Comparison of ENCODE assay signal across 8 cellular contexts in the genomic region with DNA sequence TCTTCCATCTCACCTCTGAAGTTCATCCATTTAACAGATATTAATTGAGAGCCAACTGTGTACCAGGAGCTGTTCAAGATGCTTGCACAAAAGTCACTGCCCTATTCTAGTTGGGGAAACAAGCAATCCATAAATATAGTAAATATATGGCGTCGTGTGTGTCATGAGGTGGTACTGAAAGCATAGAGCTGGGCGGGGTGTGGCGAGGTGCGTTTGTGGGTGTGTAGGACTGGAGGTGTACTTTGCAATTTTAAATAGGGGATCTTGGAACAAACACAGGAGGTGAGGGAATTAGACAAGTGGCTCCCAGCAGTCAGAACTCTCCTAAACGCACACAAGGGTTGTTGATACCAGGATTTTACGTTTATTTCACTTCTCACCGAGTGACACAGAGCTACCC. TPM values are rescaled to one million over a fixed set of nuclear protein-coding genes. Genes with fewer than 3 reads are reported as not detected.
A peak's percentile ranks its signal among the peaks of the same experiment; 100 is the strongest.
DNase-seq lines count a peak whose midpoint lies in the region; TF ChIP-seq lines count a peak whose summit lies in the region.

No MANE protein-coding gene starts in this region.

- peaks cover 2% of the 10 kb centered on the region; the same call in 1 of the 2 replicates for H3K36me3 ChIP-seq in HUES48 (ENCODE audit: control insufficient read depth, insufficient read depth, low read length)

- H3K27me3 Mint-ChIP-seq in nephron progenitor cell (ENCODE audit: low read depth, poor library complexity), result peaks cover 17% of the 10 kb centered on the region

- H3K4me3 ChIP-seq in AG04449 (ENCODE audit: low read depth, low read length) (peak overlapping the region; percentile 67), HUES48 (ENCODE audit: low read depth, low read length) (peak overlapping the region; percentile 61)

- H3K9me3 ChIP-seq in HUES48 (ENCODE audit: control insufficient read depth, insufficient read depth, low read length), result peaks cover 22% of the 10 kb centered on the region

- POLR2A ChIA-PET in AG04449 (lab: Yijun Ruan, JAX), result no interaction called here

- peaks cover 20% of the 10 kb centered on the region for H3K36me3 Mint-ChIP-seq in nephron progenitor cell (ENCODE audit: low read depth)

- TF ChIP-seq CTCF in AG04449 (IDR thresholded peaks at IDR 0.05; ENCODE audit: insufficient read depth, low read length, missing control alignments) (no peak), nephron progenitor cell (IDR thresholded peaks at IDR 0.05) (no peak)

- CTCF ChIA-PET in AG04449 (lab: Yijun Ruan, JAX), result no interaction called here

- H3K4me1 ChIP-seq in HUES48 (ENCODE audit: control insufficient read depth, insufficient read depth, low read length), result peaks cover 8% of the 10 kb centered on the region; the same call in 1 of the 2 replicates

- H3K4me1 Mint-ChIP-seq in nephron progenitor cell, result peaks cover 21% of the 10 kb centered on the region

- H3K27ac ChIP-seq in HUES48 (ENCODE audit: low read depth, low read length), result no peak overlapping the region
- H3K27ac ChIP-seq in cingulate gyrus (ENCODE audit: low read depth, low read length), result peak overlapping the region; percentile 39

- H3K4me3 Mint-ChIP-seq in nephron progenitor cell, result peak overlapping the region; percentile 77

- no peak overlapping the region for H3K27ac Mint-ChIP-seq in nephron progenitor cell

- DNase-seq in AG04449 (ENCODE audit: low read depth, low spot score), result no peak
- no peak for DNase-seq in nephron progenitor cell
- DNase-seq in stimulated activated CD4-positive, alpha-beta T cell treated with anti-CD3 and anti-CD28 coated beads, Interleukin-1b, Interleukin-23, amount 100 ng/mL, for 48 hours, result no peak
- no peak for DNase-seq in mesenteric fat pad (ENCODE audit: low spot score)
- no peak for DNase-seq in effector CD4-positive, alpha-beta T cell
- no peak for DNase-seq in activated CD4-positive, CD25-positive, alpha-beta regulatory T cell (lab: John Stamatoyannopoulos, UW)

- peaks cover 30% of the 10 kb centered on the region for H3K27me3 ChIP-seq in HUES48 (ENCODE audit: control insufficient read depth, insufficient read depth, low read length)

- H3K9ac ChIP-seq in HUES48 (ENCODE audit: low read depth, low read length), result no peak overlapping the region

- H3K9me3 Mint-ChIP-seq in nephron progenitor cell, result peaks cover 57% of the 10 kb centered on the region

RNA-seq across cellular contexts. Expression of gene ZNF239, which starts 0.5 kb away (rescaled TPM):
- total RNA-seq in mesenteric fat pad, result 5.5 TPM

RNA-seq across cellular contexts. Expression of gene ZNF485, which starts 31.3 kb away (rescaled TPM):
- total RNA-seq in mesenteric fat pad, result 2.1 TPM
